ENCODE assay signal across 16 cellular contexts in the genomic region with DNA sequence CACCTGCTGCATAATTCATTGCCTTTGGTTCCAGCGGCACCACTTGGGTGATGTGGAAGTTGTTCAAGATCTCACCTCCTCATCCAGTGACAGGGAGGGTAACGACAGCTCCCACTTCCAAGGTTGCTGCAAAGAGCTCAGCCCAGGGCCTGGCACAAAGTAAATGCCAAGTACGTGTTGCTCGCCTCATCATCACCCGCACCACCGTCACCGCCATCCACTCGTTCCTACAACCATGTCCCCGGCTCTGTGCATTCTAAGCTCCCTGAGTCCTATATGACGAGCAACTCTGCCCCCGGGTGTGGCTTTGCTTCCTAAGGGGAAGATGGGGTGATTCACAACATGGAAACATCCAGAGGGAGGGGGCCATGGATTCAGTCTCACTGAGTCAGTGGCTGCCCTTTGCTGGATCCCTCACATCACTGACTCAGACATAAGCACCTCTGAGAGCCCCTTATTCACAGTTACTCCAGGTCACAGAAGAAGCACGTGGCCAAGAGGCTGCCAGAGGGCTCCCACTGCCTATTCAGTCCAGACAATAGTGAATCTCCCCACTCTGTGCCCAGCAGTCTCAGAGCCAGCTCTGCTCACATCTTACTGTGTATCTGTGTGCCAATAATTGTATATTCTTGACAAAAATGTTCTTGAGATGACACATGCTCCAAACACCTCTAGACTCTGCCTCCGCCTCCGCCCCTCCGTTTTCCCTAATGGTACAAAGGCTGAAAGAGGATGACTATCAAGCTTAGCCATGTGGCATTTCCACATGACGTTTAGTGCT.
DNase-seq lines count a peak whose midpoint lies in the region; ATAC-seq and TF ChIP-seq lines count a peak whose summit lies in the region.
"Had no signal": no experiment of that assay in that cellular context is flagged by ENCODE, and none has a peak within 500 bp of the region (broad histone marks: within the 10 kb centered on the region; RNA-seq: fewer than 3 reads in every experiment).

No MANE protein-coding gene starts in this region.

- peaks cover 4% of the 10 kb centered on the region for H3K4me1 Mint-ChIP-seq in mesothelial cell of epicardium

- CTCF ChIA-PET in mammary epithelial cell (lab: Charles Lee; ENCODE audit: low non-redundant PET), result no interaction called here

- intact Hi-C loops in mammary epithelial cell (cut with micrococcal nuclease), result no loop called here

- ATAC-seq in stimulated activated naive CD8-positive, alpha-beta T cell treated with anti-CD3 and anti-CD28 coated beads, Interleukin-15, Interleukin-2, amounts not matched to agents 100 U/mL and 50 U/mL, for 24 hours, result no peak
- ATAC-seq: left ventricle myocardium superior had no signal

- H3K9me3 Mint-ChIP-seq in mesothelial cell of epicardium, result no peaks in the 10 kb centered on the region
- H3K9me3 Mint-ChIP-seq: brain had no signal

- H3K27ac ChIP-seq in mammary epithelial cell (ENCODE audit: insufficient read depth, low read depth, low read length) (no peak overlapping the region), hepatocyte (no peak overlapping the region)
- H3K27ac ChIP-seq: spleen, transverse colon had no signal

- H3K4me3 ChIP-seq in mammary epithelial cell (replicated peaks in 1 of 3; ENCODE audit: insufficient read depth in 1 of 3, low read depth in 2 of 3, low read length in 3 of 3) (no peak overlapping the region), hepatocyte (no peak overlapping the region)
- H3K4me3 ChIP-seq: spleen, transverse colon had no signal

- dilution Hi-C loops in mammary epithelial cell (cut with HindIII; ENCODE audit: low sequenced_read_pairs), result no loop called here

- TF ChIP-seq CTCF in mammary epithelial cell (conservative IDR thresholded peaks at IDR 0.05 in 1 of 2, IDR thresholded peaks at IDR 0.05 in 1 of 2; ENCODE audit: extremely low read depth in 1 of 2, insufficient read depth in 1 of 2, low read depth in 1 of 2, low read length in 2 of 2), result no peak
- no peak for TF ChIP-seq CTCF in hepatocyte (IDR thresholded peaks at IDR 0.05; ENCODE audit: poor library complexity)
- no peak for TF ChIP-seq CTCF in mesothelial cell of epicardium (IDR thresholded peaks at IDR 0.05; ENCODE audit: unreplicated experiment)

- H3K79me2 ChIP-seq in mammary epithelial cell (ENCODE audit: insufficient read depth, low read length) (no peaks in the 10 kb centered on the region), hepatocyte (no peaks in the 10 kb centered on the region)

- DNase-seq in ACHN (peak; percentile 48), HS-5 (ENCODE audit: low read depth) (peak; percentile 88), mammary epithelial cell (peak; percentile 37), nucleus accumbens (lab: John Stamatoyannopoulos, UW) (peak in 31 of 56 donors; percentile 6 to 77 (median 42)), hepatocyte (ENCODE audit: low spot score) (no peak), mesothelial cell of epicardium (ENCODE audit: low spot score in 2 of 2, unreplicated experiment in 2 of 2) (no peak), NCI-H128 (lab: John Stamatoyannopoulos, UW; ENCODE audit: unreplicated experiment) (no peak)
- DNase-seq in stimulated activated naive CD8-positive, alpha-beta T cell treated with anti-CD3 and anti-CD28 coated beads, Interleukin-15, Interleukin-2, amounts not matched to agents 100 U/mL and 50 U/mL, for 24 hours, result no peak
- DNase-seq: activated CD4-positive, alpha-beta T cell treated with anti-CD3 and anti-CD28 coated beads for 4 hours; AML-193; left ventricle myocardium superior; OCI-M1; spleen; T-helper 1 cell; transverse colon had no signal

- H3K9me3 ChIP-seq in mammary epithelial cell (replicated peaks; ENCODE audit: insufficient read depth, low read length) (no peaks in the 10 kb centered on the region), hepatocyte (ENCODE audit: low read depth) (no peaks in the 10 kb centered on the region)
- H3K9me3 ChIP-seq: spleen, transverse colon had no signal

- H3K9ac ChIP-seq in mammary epithelial cell (ENCODE audit: insufficient read depth, low read length), result no peak overlapping the region

- no TSS peak for BruUV-seq in mammary epithelial cell (replicated peaks; lab: Mats Ljungman, UMichigan)

- H3K4me1 ChIP-seq in mammary epithelial cell (ENCODE audit: insufficient read depth, low read length) (no peaks in the 10 kb centered on the region), hepatocyte (ENCODE audit: insufficient read depth) (no peaks in the 10 kb centered on the region)
- H3K4me1 ChIP-seq: spleen, transverse colon had no signal

- H3K4me3 Mint-ChIP-seq in mesothelial cell of epicardium, result no peak overlapping the region
- H3K4me3 Mint-ChIP-seq: brain had no signal

- H3K36me3 ChIP-seq in mammary epithelial cell (ENCODE audit: insufficient read depth, low read length), result no peaks in the 10 kb centered on the region
- no peaks in the 10 kb centered on the region for H3K36me3 ChIP-seq in hepatocyte (replicated peaks; ENCODE audit: insufficient read depth, low read depth)
- H3K36me3 ChIP-seq: spleen, transverse colon had no signal

- H4K20me1 ChIP-seq in mammary epithelial cell (ENCODE audit: insufficient read depth, low read length), result no peaks in the 10 kb centered on the region
- H4K20me1 ChIP-seq in hepatocyte (ENCODE audit: insufficient read depth, poor library complexity, severe bottlenecking), result no peaks in the 10 kb centered on the region

- H2AFZ ChIP-seq in mammary epithelial cell (ENCODE audit: low read depth, low read length) (no peak overlapping the region), hepatocyte (no peak overlapping the region)

- H3K27me3 ChIP-seq in mammary epithelial cell (ENCODE audit: insufficient read depth, low read length) (no peaks in the 10 kb centered on the region), hepatocyte (no peaks in the 10 kb centered on the region)
- H3K27me3 ChIP-seq: spleen, transverse colon had no signal

- no peaks in the 10 kb centered on the region for H3K9me2 ChIP-seq in hepatocyte (replicated peaks; ENCODE audit: insufficient read depth)

- 67% methylated on average over 14 of the region's 16 CpGs for WGBS in mammary epithelial cell (ENCODE audit: low coverage, missing lambda C conversion rate)
- WGBS in hepatocyte (ENCODE audit: low lambda C conversion rate, missing lambda C conversion rate), result 93% methylated on average over 16 of the region's 16 CpGs

- H3K27ac Mint-ChIP-seq in mesothelial cell of epicardium, result no peak overlapping the region
- H3K27ac Mint-ChIP-seq: brain had no signal

- in situ Hi-C loops in ACHN (cut with HindIII; ENCODE audit: low pct_ligation_motif_present, low pct_unique_long_range_greater_than_20kb, low sequenced_read_pairs) (no loop called here), mammary epithelial cell (cut with MboI; ENCODE audit: low sequenced_read_pairs in 2 of 2) (no loop called here)

- H3K4me2 ChIP-seq in mammary epithelial cell (ENCODE audit: insufficient read depth, low read depth, low read length) (no peak overlapping the region), hepatocyte (no peak overlapping the region)

- no peaks in the 10 kb centered on the region for H3K27me3 Mint-ChIP-seq in mesothelial cell of epicardium (ENCODE audit: low read depth)

- H3K36me3 Mint-ChIP-seq in mesothelial cell of epicardium, result peaks cover 4% of the 10 kb centered on the region
- H3K36me3 Mint-ChIP-seq: brain had no signal

Comparison
In these comparisons a context has a peak if more than half of its experiments do, and no peak if none do; other contexts are left out.
1. DNase-seq: peak in ACHN (single experiment), HS-5 (single experiment), mammary epithelial cell (single experiment) and nucleus accumbens (31 of 56); none in hepatocyte (single experiment), mesothelial cell of epicardium (0 of 2), NCI-H128 (single experiment) and stimulated activated naive CD8-positive, alpha-beta T cell treated with anti-CD3 and anti-CD28 coated beads, Interleukin-15, Interleukin-2, amounts not matched to agents 100 U/mL and 50 U/mL, for 24 hours (single experiment).